8 cellular contexts compared by ENCODE assay signal in genomic region chr9:21803674-21804048, GRCh38. TPM values are rescaled to one million over a fixed set of nuclear protein-coding genes. Genes with fewer than 3 reads are reported as not detected.
DNase-seq lines count a peak whose midpoint lies in the region; ATAC-seq and TF ChIP-seq lines count a peak whose summit lies in the region.

No MANE protein-coding gene starts in this region.

- peaks cover 11% of the 10 kb centered on the region for H3K4me1 ChIP-seq in cardiac muscle cell (ENCODE audit: low read depth)
- peaks cover 0 to 3% of the 10 kb centered on the region in 2 donors for H3K4me1 ChIP-seq in uterus

- no peak for ATAC-seq in Right ventricle myocardium inferior
- ATAC-seq in omental fat pad (ENCODE audit: low FRiP score) = no peak

- TF ChIP-seq CTCF in cardiac muscle cell (IDR thresholded peaks at IDR 0.05; ENCODE audit: low read depth, low read length) (no peak), astrocyte of the spinal cord (IDR thresholded peaks at IDR 0.05; ENCODE audit: low read depth, low read length) (no peak), uterus (IDR thresholded peaks at IDR 0.05) (no peak), omental fat pad (IDR thresholded peaks at IDR 0.05) (no peak)

- DNase-seq in cardiac muscle cell (ENCODE audit: low read depth in 1 of 2, low spot score in 1 of 2) = peak in 1 of 2 donors; percentile 35
- no peak for DNase-seq in Right ventricle myocardium inferior (ENCODE audit: missing footprints)
- DNase-seq in astrocyte of the spinal cord (ENCODE audit: low read depth, low spot score) = peak; percentile 19
- DNase-seq in medulla oblongata (ENCODE audit: extremely low spot score) = peak; percentile 33
- no peak for DNase-seq in uterus
- no peak for DNase-seq in NCI-H187 (lab: John Stamatoyannopoulos, UW)
- no peak for DNase-seq in inferior parietal cortex (ENCODE audit: extremely low spot score)
- DNase-seq in omental fat pad (ENCODE audit: low spot score) = no peak

- H3K4me3 ChIP-seq in cardiac muscle cell = peak overlapping the region; percentile 91
- peak overlapping the region; percentile 74 for H3K4me3 ChIP-seq in astrocyte of the spinal cord (ENCODE audit: low read depth, low read length)
- peak overlapping the region; percentile 68 to 92 for H3K4me3 ChIP-seq in uterus

- H3K36me3 ChIP-seq in cardiac muscle cell (no peaks in the 10 kb centered on the region), uterus (no peaks in the 10 kb centered on the region)

- H3K9me3 ChIP-seq in cardiac muscle cell (ENCODE audit: low read depth) (no peaks in the 10 kb centered on the region), uterus (no peaks in the 10 kb centered on the region)

- intact Hi-C loops in Right ventricle myocardium inferior (cut with DNase I) = loop anchor here (5.0 kb wide), 1 partner anchor 466 kb away; the partner anchor contains the start of gene KLHL9
- intact Hi-C loops in uterus (cut with DNase I; ENCODE audit: low total_unique reads) = loop anchor here (10.0 kb wide), 1 partner anchor 469 kb away; the partner anchor contains the start of gene KLHL9

- in situ Hi-C loops in astrocyte of the spinal cord (cut with HindIII; ENCODE audit: low sequenced_read_pairs) = loop anchor here (25.0 kb wide), 2 partner anchors 309 to 434 kb away; no protein-coding TSS in a partner anchor

- H3K27ac ChIP-seq in cardiac muscle cell = peak overlapping the region; percentile 61
- peak overlapping the region; percentile 93 to 94 for H3K27ac ChIP-seq in uterus

- TF ChIP-seq POLR2A in uterus (IDR thresholded peaks at IDR 0.05) = no peak

- H3K27me3 ChIP-seq in cardiac muscle cell (peaks cover 23% of the 10 kb centered on the region), uterus (no peaks in the 10 kb centered on the region)

RNA-seq across cellular contexts. Expression of gene MTAP, which starts 1.2 kb away (rescaled TPM):
- total RNA-seq in cardiac muscle cell (14.1 and 21.5 TPM in 2 replicates), Right ventricle myocardium inferior (20.4 TPM), uterus (10 to 100 TPM in 3 of 4 donors, 1 to 10 TPM in 1; 3.6 to 65.8 (median 39.4) TPM), omental fat pad (10 to 100 TPM; 22.2 to 27.0 (median 25.4) TPM)
- 23.0 and 26.4 TPM in 2 replicates for polyA plus RNA-seq in cardiac muscle cell

Comparison
In these comparisons a context has a peak if more than half of its experiments do, and no peak if none do; other contexts are left out.
1. DNase-seq: peak in astrocyte of the spinal cord (single experiment) and medulla oblongata (single experiment); none in Right ventricle myocardium inferior (single experiment), uterus (0 of 2), NCI-H187 (0 of 2), inferior parietal cortex (single experiment) and omental fat pad (single experiment).
2. Peak in every context shown above with its lines, with median percentiles within 50 percentile points of each other: H3K4me3 ChIP-seq.